ENCODE assay signal across 9 cellular contexts in genomic region chr10:103265712-103266329, GRCh38. TPM values are rescaled to one million over a fixed set of nuclear protein-coding genes. Genes with fewer than 3 reads are reported as not detected.
DNase-seq lines count a peak whose midpoint lies in the region; ATAC-seq lines count a peak whose summit lies in the region.
"Had no signal": no experiment of that assay in that cellular context is flagged by ENCODE, and none has a peak within 500 bp of the region (broad histone marks: within the 10 kb centered on the region; RNA-seq: fewer than 3 reads in every experiment).

No MANE protein-coding gene starts in this region.

- no peak overlapping the region for H3K4me2 ChIP-seq in Karpas-422 (ENCODE audit: low read depth, low read length, poor library complexity, severe bottlenecking)

- CTCF ChIA-PET in CD4-positive, alpha-beta memory T cell (lab: Charles Lee; ENCODE audit: partially characterized antibody), result no interaction called here

- POLR2A ChIA-PET in CD4-positive, alpha-beta memory T cell (lab: Charles Lee; ENCODE audit: partially characterized antibody), result no interaction called here
- POLR2A ChIA-PET in activated naive CD8-positive, alpha-beta T cell treated with anti-CD3 and anti-CD28 coated beads, Interleukin-2, amount 10 ng/mL, durations not matched to agents 7 days and 5 days (lab: Charles Lee), result no interaction called here

- no peaks in the 10 kb centered on the region for H3K36me3 ChIP-seq in CD4-positive, alpha-beta memory T cell (ENCODE audit: insufficient read depth, low read length)
- H3K36me3 ChIP-seq in Karpas-422 (ENCODE audit: insufficient read depth, low read length), result no peaks in the 10 kb centered on the region
- H3K36me3 ChIP-seq: neutrophil had no signal

- no peaks in the 10 kb centered on the region for H3K4me1 ChIP-seq in CD4-positive, alpha-beta memory T cell (ENCODE audit: insufficient read depth, low read length)
- no peaks in the 10 kb centered on the region for H3K4me1 ChIP-seq in Karpas-422 (ENCODE audit: low read length)

- intact Hi-C loops in CD4-positive, alpha-beta memory T cell (cut with micrococcal nuclease), result no loop called here
- intact Hi-C loops in left colon (cut with DNase I, micrococcal nuclease), result no loop called here

- H3K9ac ChIP-seq in Karpas-422 (ENCODE audit: low read length), result no peak overlapping the region

- no peaks in the 10 kb centered on the region for H3K9me2 ChIP-seq in Karpas-422 (replicated peaks; ENCODE audit: insufficient read depth, low read length)

- no peak overlapping the region for H2AFZ ChIP-seq in Karpas-422 (ENCODE audit: low read length)

- peaks cover 0 to 3% of the 10 kb centered on the region in 2 donors for H3K36me3 Mint-ChIP-seq in CD4-positive, alpha-beta memory T cell
- H3K36me3 Mint-ChIP-seq in activated naive CD8-positive, alpha-beta T cell treated with anti-CD3 and anti-CD28 coated beads, Interleukin-2, amount 10 ng/mL, durations not matched to agents 7 days and 5 days, result no peaks in the 10 kb centered on the region
- no peaks in the 10 kb centered on the region for H3K36me3 Mint-ChIP-seq in activated T-helper 17 cell treated with anti-CD3 and anti-CD28 coated beads, Interleukin-2, amount 50 U/mL, for 72 hours (ENCODE audit: low read depth)

- no peak overlapping the region for H3K4me3 Mint-ChIP-seq in CD4-positive, alpha-beta memory T cell
- no peak overlapping the region for H3K4me3 Mint-ChIP-seq in activated naive CD8-positive, alpha-beta T cell treated with anti-CD3 and anti-CD28 coated beads, Interleukin-2, amount 10 ng/mL, durations not matched to agents 7 days and 5 days
- no peak overlapping the region for H3K4me3 Mint-ChIP-seq in activated T-helper 17 cell treated with anti-CD3 and anti-CD28 coated beads, Interleukin-2, amount 50 U/mL, for 72 hours

- H3K79me2 ChIP-seq in Karpas-422 (ENCODE audit: low read length), result no peaks in the 10 kb centered on the region

- no peak overlapping the region for H3K27ac ChIP-seq in CD4-positive, alpha-beta memory T cell (ENCODE audit: low read depth, low read length)
- no peak overlapping the region for H3K27ac ChIP-seq in Karpas-422 (ENCODE audit: low read length)
- H3K27ac ChIP-seq: neutrophil had no signal

- no peak overlapping the region for H3K27ac Mint-ChIP-seq in CD4-positive, alpha-beta memory T cell
- H3K27ac Mint-ChIP-seq in activated naive CD8-positive, alpha-beta T cell treated with anti-CD3 and anti-CD28 coated beads, Interleukin-2, amount 10 ng/mL, durations not matched to agents 7 days and 5 days, result no peak overlapping the region
- H3K27ac Mint-ChIP-seq in activated T-helper 17 cell treated with anti-CD3 and anti-CD28 coated beads, Interleukin-2, amount 50 U/mL, for 72 hours, result no peak overlapping the region

- DNase-seq in CD4-positive, alpha-beta memory T cell, result peak in 3 of 5 donors; percentile 15 to 20 (median 19)
- peak; percentile 56 for DNase-seq in Karpas-422
- DNase-seq in activated naive CD8-positive, alpha-beta T cell treated with anti-CD3 and anti-CD28 coated beads, Interleukin-2, amount 10 ng/mL, durations not matched to agents 7 days and 5 days, result peak; percentile 40
- DNase-seq in left colon, result peak in 1 of 2 donors; percentile 62
- peak; percentile 64 for DNase-seq in ureter (ENCODE audit: low spot score)
- no peak for DNase-seq in NCI-H510A treated with DMSO at 0.1 percent for 48 hours (lab: John Stamatoyannopoulos, UW)
- DNase-seq in NCI-H774 (lab: John Stamatoyannopoulos, UW), result no peak

- H3K27me3 Mint-ChIP-seq in CD4-positive, alpha-beta memory T cell, result peaks cover 34 to 36% of the 10 kb centered on the region in 2 donors
- peaks cover 26% of the 10 kb centered on the region for H3K27me3 Mint-ChIP-seq in activated naive CD8-positive, alpha-beta T cell treated with anti-CD3 and anti-CD28 coated beads, Interleukin-2, amount 10 ng/mL, durations not matched to agents 7 days and 5 days
- H3K27me3 Mint-ChIP-seq in activated T-helper 17 cell treated with anti-CD3 and anti-CD28 coated beads, Interleukin-2, amount 50 U/mL, for 72 hours, result peaks cover 41% of the 10 kb centered on the region

- H3K4me1 Mint-ChIP-seq in CD4-positive, alpha-beta memory T cell, result no peaks in the 10 kb centered on the region
- H3K4me1 Mint-ChIP-seq in activated naive CD8-positive, alpha-beta T cell treated with anti-CD3 and anti-CD28 coated beads, Interleukin-2, amount 10 ng/mL, durations not matched to agents 7 days and 5 days, result no peaks in the 10 kb centered on the region
- H3K4me1 Mint-ChIP-seq in activated T-helper 17 cell treated with anti-CD3 and anti-CD28 coated beads, Interleukin-2, amount 50 U/mL, for 72 hours, result no peaks in the 10 kb centered on the region

- H3K27me3 ChIP-seq in CD4-positive, alpha-beta memory T cell (ENCODE audit: insufficient read depth, low read length), result no peaks in the 10 kb centered on the region
- no peaks in the 10 kb centered on the region for H3K27me3 ChIP-seq in Karpas-422 (ENCODE audit: low read length)

- H3K9me3 Mint-ChIP-seq in CD4-positive, alpha-beta memory T cell, result peaks cover 0 to 7% (median 3%) of the 10 kb centered on the region in 8 donors
- no peaks in the 10 kb centered on the region for H3K9me3 Mint-ChIP-seq in activated naive CD8-positive, alpha-beta T cell treated with anti-CD3 and anti-CD28 coated beads, Interleukin-2, amount 10 ng/mL, durations not matched to agents 7 days and 5 days
- H3K9me3 Mint-ChIP-seq in activated T-helper 17 cell treated with anti-CD3 and anti-CD28 coated beads, Interleukin-2, amount 50 U/mL, for 72 hours, result no peaks in the 10 kb centered on the region

- no peaks in the 10 kb centered on the region for H4K20me1 ChIP-seq in Karpas-422 (ENCODE audit: insufficient read depth, low read depth, low read length)

- no peak for ATAC-seq in activated naive CD8-positive, alpha-beta T cell treated with anti-CD3 and anti-CD28 coated beads, Interleukin-2, amount 10 ng/mL, durations not matched to agents 7 days and 5 days (ENCODE audit: low read depth)
- peak; percentile 58 for ATAC-seq in left colon
- ATAC-seq in activated T-helper 17 cell treated with anti-CD3 and anti-CD28 coated beads, Interleukin-2, amount 50 U/mL, for 72 hours (replicated peaks), result no peak

- no peak overlapping the region for H3K4me3 ChIP-seq in CD4-positive, alpha-beta memory T cell (ENCODE audit: low read length in 2 of 2)
- H3K4me3 ChIP-seq in Karpas-422 (ENCODE audit: low read length), result no peak overlapping the region

- H3K9me3 ChIP-seq in CD4-positive, alpha-beta memory T cell (ENCODE audit: control insufficient read depth in 1 of 2, low read length in 2 of 2), result no peaks in the 10 kb centered on the region
- no peaks in the 10 kb centered on the region for H3K9me3 ChIP-seq in Karpas-422 (ENCODE audit: low read length)
- H3K9me3 ChIP-seq: neutrophil had no signal

RNA-seq across cellular contexts. Expression of gene INA, which starts 11.1 kb away (rescaled TPM):
- not detected for total RNA-seq in CD4-positive, alpha-beta memory T cell
- polyA plus RNA-seq in CD4-positive, alpha-beta memory T cell, result not detected
- total RNA-seq in Karpas-422 (2014; rRNA removed; shearing (Covaris generic); ENCODE audit: low replicate concordance), result not detected in 2 replicates
- total RNA-seq in activated naive CD8-positive, alpha-beta T cell treated with anti-CD3 and anti-CD28 coated beads, Interleukin-2, amount 10 ng/mL, durations not matched to agents 7 days and 5 days, result under 1 TPM in 1 of 2 experiments, not detected in 1; 0.09 TPM
- total RNA-seq in left colon (under 1 TPM; 0.18 to 0.78 TPM), ureter (2.0 TPM)
- under 1 TPM; 0.13 to 0.65 TPM for total RNA-seq in activated T-helper 17 cell treated with anti-CD3 and anti-CD28 coated beads, Interleukin-2, amount 50 U/mL, for 72 hours

RNA-seq across cellular contexts. Expression of gene RPEL1, which starts 20.1 kb away (rescaled TPM):
- total RNA-seq in CD4-positive, alpha-beta memory T cell, result not detected
- not detected for polyA plus RNA-seq in CD4-positive, alpha-beta memory T cell
- not detected in 2 replicates for total RNA-seq in Karpas-422 (2014; rRNA removed; shearing (Covaris generic); ENCODE audit: low replicate concordance)
- total RNA-seq in activated naive CD8-positive, alpha-beta T cell treated with anti-CD3 and anti-CD28 coated beads, Interleukin-2, amount 10 ng/mL, durations not matched to agents 7 days and 5 days, result not detected
- total RNA-seq in left colon (not detected), ureter (not detected)
- not detected for total RNA-seq in activated T-helper 17 cell treated with anti-CD3 and anti-CD28 coated beads, Interleukin-2, amount 50 U/mL, for 72 hours

Comparison
In these comparisons a context has a peak if more than half of its experiments do, and no peak if none do; other contexts are left out.
1. DNase-seq: peak in CD4-positive, alpha-beta memory T cell (3 of 5), Karpas-422 (single experiment), activated naive CD8-positive, alpha-beta T cell treated with anti-CD3 and anti-CD28 coated beads, Interleukin-2, amount 10 ng/mL, durations not matched to agents 7 days and 5 days (single experiment) and ureter (single experiment); none in NCI-H510A treated with DMSO at 0.1 percent for 48 hours (single experiment) and NCI-H774 (single experiment).